6 cellular contexts compared by ENCODE assay signal in genomic region chr12:132440420-132440819, GRCh38. TPM values are rescaled to one million over a fixed set of nuclear protein-coding genes. Genes with fewer than 3 reads are reported as not detected.
DNase-seq lines count a peak whose midpoint lies in the region; ATAC-seq, FAIRE-seq and TF ChIP-seq lines count a peak whose summit lies in the region.
"Not testable (repeated sequence)": the region's sequence is repeated elsewhere in the genome, so short reads cannot be mapped to it uniquely, and the experiment has no call there.

No MANE protein-coding gene starts in this region.

- peaks cover 0 to 75% (median 23%) of the 10 kb centered on the region in 4 donors for H3K4me1 Mint-ChIP-seq in CD4-positive, CD25-positive, alpha-beta regulatory T cell
- H3K4me1 Mint-ChIP-seq in activated CD8-positive, alpha-beta T cell treated with anti-CD3 and anti-CD28 coated beads, Interleukin-2, amount 10 ng/mL, durations not matched to agents 7 days and 5 days (ENCODE audit: low read depth): peaks cover 47% of the 10 kb centered on the region
- H3K4me1 Mint-ChIP-seq in naive thymus-derived CD8-positive, alpha-beta T cell: peaks cover 33 to 78% (median 71%) of the 10 kb centered on the region in 4 donors
- peaks cover 78% of the 10 kb centered on the region for H3K4me1 Mint-ChIP-seq in stimulated activated memory B cell treated with anti-CD40 and anti-IgM and Interleukin-4, amounts not matched to agents 10 μg/mL and 1 μg/mL and 100 μg/mL, for 72 hours

- not testable (repeated sequence) for ATAC-seq in CD4-positive, CD25-positive, alpha-beta regulatory T cell (ENCODE audit: low read depth in 2 of 2); activated CD8-positive, alpha-beta T cell treated with anti-CD3 and anti-CD28 coated beads, Interleukin-2, amount 10 ng/mL, durations not matched to agents 7 days and 5 days; naive thymus-derived CD8-positive, alpha-beta T cell; stimulated activated memory B cell treated with anti-CD40 and anti-IgM and Interleukin-4, amounts not matched to agents 10 μg/mL and 1 μg/mL and 100 μg/mL, for 72 hours

- H3K9me3 ChIP-seq in CD4-positive, CD25-positive, alpha-beta regulatory T cell (ENCODE audit: control insufficient read depth in 2 of 2, low read length in 2 of 2); kidney (ENCODE audit: control insufficient read depth in 1 of 2, low read length in 2 of 2): not testable (repeated sequence)

- peaks cover 48% of the 10 kb centered on the region for H3K4me1 ChIP-seq in CD4-positive, CD25-positive, alpha-beta regulatory T cell (ENCODE audit: control insufficient read depth, insufficient read depth, low read length, poor library complexity, severe bottlenecking)
- H3K4me1 ChIP-seq in kidney (ENCODE audit: control insufficient read depth in 1 of 2, insufficient read depth in 1 of 2, low read depth in 1 of 2, low read length in 2 of 2): not testable (repeated sequence)

- peak overlapping the region in 1 of 4 donors; percentile 29 for H3K4me3 Mint-ChIP-seq in CD4-positive, CD25-positive, alpha-beta regulatory T cell
- H3K4me3 Mint-ChIP-seq in activated CD8-positive, alpha-beta T cell treated with anti-CD3 and anti-CD28 coated beads, Interleukin-2, amount 10 ng/mL, durations not matched to agents 7 days and 5 days; stimulated activated memory B cell treated with anti-CD40 and anti-IgM and Interleukin-4, amounts not matched to agents 10 μg/mL and 1 μg/mL and 100 μg/mL, for 72 hours: not testable (repeated sequence)
- H3K4me3 Mint-ChIP-seq in naive thymus-derived CD8-positive, alpha-beta T cell: peak overlapping the region in 5 of 10 donors; percentile 16 to 69 (median 32)

- H3K27ac ChIP-seq in CD4-positive, CD25-positive, alpha-beta regulatory T cell (ENCODE audit: insufficient read depth, low read length, poor library complexity, severe bottlenecking); kidney (ENCODE audit: low read depth in 2 of 2, low read length in 2 of 2): not testable (repeated sequence)

- POLR2A ChIA-PET in activated CD8-positive, alpha-beta T cell treated with anti-CD3 and anti-CD28 coated beads, Interleukin-2, amount 10 ng/mL, durations not matched to agents 7 days and 5 days (lab: Charles Lee): interaction anchor here (1.2 kb wide), 1 partner anchor 10 kb away, joined by 4 read pairs; no protein-coding TSS in a partner anchor
- POLR2A ChIA-PET in naive thymus-derived CD8-positive, alpha-beta T cell (lab: Charles Lee): interaction anchor here (0.7 to 4.2 kb wide), 5 partner anchors 7 to 84 kb away, joined by 3 to 30 read pairs (median 8); no protein-coding TSS in a partner anchor

- DNase-seq in CD4-positive, CD25-positive, alpha-beta regulatory T cell; activated CD8-positive, alpha-beta T cell treated with anti-CD3 and anti-CD28 coated beads, Interleukin-2, amount 10 ng/mL, durations not matched to agents 7 days and 5 days; naive thymus-derived CD8-positive, alpha-beta T cell: not testable (repeated sequence)
- peak; percentile 35 for DNase-seq in OCI-M1 (lab: John Stamatoyannopoulos, UW)
- DNase-seq in kidney: peak; percentile 8

- H3K9ac ChIP-seq in kidney (ENCODE audit: low read length in 2 of 2): not testable (repeated sequence)

- not testable (repeated sequence) for H3K36me3 Mint-ChIP-seq in CD4-positive, CD25-positive, alpha-beta regulatory T cell; activated CD8-positive, alpha-beta T cell treated with anti-CD3 and anti-CD28 coated beads, Interleukin-2, amount 10 ng/mL, durations not matched to agents 7 days and 5 days (ENCODE audit: low read depth); naive thymus-derived CD8-positive, alpha-beta T cell; stimulated activated memory B cell treated with anti-CD40 and anti-IgM and Interleukin-4, amounts not matched to agents 10 μg/mL and 1 μg/mL and 100 μg/mL, for 72 hours

- H3K4me3 ChIP-seq in CD4-positive, CD25-positive, alpha-beta regulatory T cell (ENCODE audit: low read depth, low read length); kidney (ENCODE audit: low read length in 2 of 2): not testable (repeated sequence)

- not testable (repeated sequence) for FAIRE-seq in kidney (lab: Jason Lieb, UNC)

- not testable (repeated sequence) for TF ChIP-seq CTCF in kidney (IDR thresholded peaks at IDR 0.05; ENCODE audit: borderline replicate concordance, extremely low read depth, insufficient read depth)

- not testable (repeated sequence) for H3K9me3 Mint-ChIP-seq in CD4-positive, CD25-positive, alpha-beta regulatory T cell; activated CD8-positive, alpha-beta T cell treated with anti-CD3 and anti-CD28 coated beads, Interleukin-2, amount 10 ng/mL, durations not matched to agents 7 days and 5 days (ENCODE audit: insufficient read depth); naive thymus-derived CD8-positive, alpha-beta T cell; stimulated activated memory B cell treated with anti-CD40 and anti-IgM and Interleukin-4, amounts not matched to agents 10 μg/mL and 1 μg/mL and 100 μg/mL, for 72 hours

- CTCF ChIA-PET in activated CD8-positive, alpha-beta T cell treated with anti-CD3 and anti-CD28 coated beads, Interleukin-2, amount 10 ng/mL, durations not matched to agents 7 days and 5 days (lab: Charles Lee): not testable (repeated sequence)

- intact Hi-C loops in kidney (cut with DNase I): not testable (repeated sequence)

- H3K36me3 ChIP-seq in CD4-positive, CD25-positive, alpha-beta regulatory T cell (ENCODE audit: control insufficient read depth, insufficient read depth, low read length); kidney (ENCODE audit: control insufficient read depth in 1 of 2, insufficient read depth in 2 of 2, low read length in 2 of 2): not testable (repeated sequence)

- peak overlapping the region; percentile 7 to 85 (median 41) for H3K27ac Mint-ChIP-seq in CD4-positive, CD25-positive, alpha-beta regulatory T cell
- H3K27ac Mint-ChIP-seq in activated CD8-positive, alpha-beta T cell treated with anti-CD3 and anti-CD28 coated beads, Interleukin-2, amount 10 ng/mL, durations not matched to agents 7 days and 5 days: peak overlapping the region; percentile 43
- H3K27ac Mint-ChIP-seq in naive thymus-derived CD8-positive, alpha-beta T cell: peak overlapping the region; percentile 31 to 94 (median 84)
- H3K27ac Mint-ChIP-seq in stimulated activated memory B cell treated with anti-CD40 and anti-IgM and Interleukin-4, amounts not matched to agents 10 μg/mL and 1 μg/mL and 100 μg/mL, for 72 hours: peak overlapping the region; percentile 76

- not testable (repeated sequence) for H3K27me3 ChIP-seq in CD4-positive, CD25-positive, alpha-beta regulatory T cell (ENCODE audit: control insufficient read depth, insufficient read depth, low read length)

- H3K27me3 Mint-ChIP-seq in CD4-positive, CD25-positive, alpha-beta regulatory T cell; activated CD8-positive, alpha-beta T cell treated with anti-CD3 and anti-CD28 coated beads, Interleukin-2, amount 10 ng/mL, durations not matched to agents 7 days and 5 days (ENCODE audit: low read depth); naive thymus-derived CD8-positive, alpha-beta T cell; stimulated activated memory B cell treated with anti-CD40 and anti-IgM and Interleukin-4, amounts not matched to agents 10 μg/mL and 1 μg/mL and 100 μg/mL, for 72 hours: not testable (repeated sequence)

RNA-seq across cellular contexts. Expression of gene FBRSL1, which starts 49.5 kb away (rescaled TPM):
- 94.6 TPM for total RNA-seq in CD4-positive, CD25-positive, alpha-beta regulatory T cell
- under 1 TPM; 0.16 to 0.78 (median 0.31) TPM for polyA plus RNA-seq in CD4-positive, CD25-positive, alpha-beta regulatory T cell
- total RNA-seq in activated CD8-positive, alpha-beta T cell treated with anti-CD3 and anti-CD28 coated beads, Interleukin-2, amount 10 ng/mL, durations not matched to agents 7 days and 5 days: 10 to 100 TPM; 51.2 to 58.5 TPM
- 44.7 TPM for total RNA-seq in kidney
- polyA plus RNA-seq in kidney (ENCODE audit: insufficient read depth, low read depth, low replicate concordance): 23.8 TPM
- 100 to 1,000 TPM in 1 of 2 experiments, 10 to 100 TPM in 1; 97.5 to 101 TPM for total RNA-seq in naive thymus-derived CD8-positive, alpha-beta T cell
- 1 to 10 TPM in 1 of 3 donors, under 1 TPM in 2; 0.38 to 1.0 (median 0.42) TPM for polyA plus RNA-seq in naive thymus-derived CD8-positive, alpha-beta T cell
